In genomic region chr9:83986223-83986622, GRCh38 we compare ENCODE assay signal across 1 cellular context.
TF ChIP-seq lines count a peak whose summit lies in the region.

No MANE protein-coding gene starts in this region.

TF ChIP-seq in A549, 52 proteins besides CTCF, POLR2A, EP300 and RAD21 (continued from another document):
- TF ChIP-seq, protein P1, sequence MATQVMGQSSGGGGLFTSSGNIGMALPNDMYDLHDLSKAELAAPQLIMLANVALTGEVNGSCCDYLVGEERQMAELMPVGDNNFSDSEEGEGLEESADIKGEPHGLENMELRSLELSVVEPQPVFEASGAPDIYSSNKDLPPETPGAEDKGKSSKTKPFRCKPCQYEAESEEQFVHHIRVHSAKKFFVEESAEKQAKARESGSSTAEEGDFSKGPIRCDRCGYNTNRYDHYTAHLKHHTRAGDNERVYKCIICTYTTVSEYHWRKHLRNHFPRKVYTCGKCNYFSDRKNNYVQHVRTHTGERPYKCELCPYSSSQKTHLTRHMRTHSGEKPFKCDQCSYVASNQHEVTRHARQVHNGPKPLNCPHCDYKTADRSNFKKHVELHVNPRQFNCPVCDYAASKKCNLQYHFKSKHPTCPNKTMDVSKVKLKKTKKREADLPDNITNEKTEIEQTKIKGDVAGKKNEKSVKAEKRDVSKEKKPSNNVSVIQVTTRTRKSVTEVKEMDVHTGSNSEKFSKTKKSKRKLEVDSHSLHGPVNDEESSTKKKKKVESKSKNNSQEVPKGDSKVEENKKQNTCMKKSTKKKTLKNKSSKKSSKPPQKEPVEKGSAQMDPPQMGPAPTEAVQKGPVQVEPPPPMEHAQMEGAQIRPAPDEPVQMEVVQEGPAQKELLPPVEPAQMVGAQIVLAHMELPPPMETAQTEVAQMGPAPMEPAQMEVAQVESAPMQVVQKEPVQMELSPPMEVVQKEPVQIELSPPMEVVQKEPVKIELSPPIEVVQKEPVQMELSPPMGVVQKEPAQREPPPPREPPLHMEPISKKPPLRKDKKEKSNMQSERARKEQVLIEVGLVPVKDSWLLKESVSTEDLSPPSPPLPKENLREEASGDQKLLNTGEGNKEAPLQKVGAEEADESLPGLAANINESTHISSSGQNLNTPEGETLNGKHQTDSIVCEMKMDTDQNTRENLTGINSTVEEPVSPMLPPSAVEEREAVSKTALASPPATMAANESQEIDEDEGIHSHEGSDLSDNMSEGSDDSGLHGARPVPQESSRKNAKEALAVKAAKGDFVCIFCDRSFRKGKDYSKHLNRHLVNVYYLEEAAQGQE (IDR thresholded peaks at IDR 0.05) = no peak
- TF ChIP-seq ZNF302 (CRISPR knock-in tag; IDR thresholded peaks at IDR 0.05) (no peak), TFCP2L1 (CRISPR knock-in tag; IDR thresholded peaks at IDR 0.05) (no peak), ATOH8 (CRISPR knock-in tag; IDR thresholded peaks at IDR 0.05; ENCODE audit: low read depth) (no peak), EHMT2 (IDR thresholded peaks at IDR 0.05; ENCODE audit: low read depth) (no peak), ESRRA (IDR thresholded peaks at IDR 0.05; ENCODE audit: borderline replicate concordance, low read length) (no peak), CBX8 (IDR thresholded peaks at IDR 0.05) (no peak), ZSCAN20 (CRISPR knock-in tag; IDR thresholded peaks at IDR 0.05) (no peak)
- TF ChIP-seq, protein P2, sequence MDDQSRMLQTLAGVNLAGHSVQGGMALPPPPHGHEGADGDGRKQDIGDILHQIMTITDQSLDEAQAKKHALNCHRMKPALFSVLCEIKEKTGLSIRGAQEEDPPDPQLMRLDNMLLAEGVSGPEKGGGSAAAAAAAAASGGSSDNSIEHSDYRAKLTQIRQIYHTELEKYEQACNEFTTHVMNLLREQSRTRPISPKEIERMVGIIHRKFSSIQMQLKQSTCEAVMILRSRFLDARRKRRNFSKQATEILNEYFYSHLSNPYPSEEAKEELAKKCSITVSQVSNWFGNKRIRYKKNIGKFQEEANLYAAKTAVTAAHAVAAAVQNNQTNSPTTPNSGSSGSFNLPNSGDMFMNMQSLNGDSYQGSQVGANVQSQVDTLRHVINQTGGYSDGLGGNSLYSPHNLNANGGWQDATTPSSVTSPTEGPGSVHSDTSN (IDR thresholded peaks at IDR 0.05) = no peak
